Comparison of ENCODE assay signal across 16 cellular contexts in genomic region chrX:103498786-103499185, GRCh38. TPM values are rescaled to one million over a fixed set of nuclear protein-coding genes. Genes with fewer than 3 reads are reported as not detected.
DNase-seq lines count a peak whose midpoint lies in the region; ATAC-seq and FAIRE-seq lines count a peak whose summit lies in the region.
"Had no signal": no experiment of that assay in that cellular context is flagged by ENCODE, and none has a peak within 500 bp of the region (broad histone marks: within the 10 kb centered on the region; RNA-seq: fewer than 3 reads in every experiment).

No MANE protein-coding gene starts in this region.

- H3K4me3 ChIP-seq in effector memory CD4-positive, alpha-beta T cell (ENCODE audit: insufficient read depth, low read depth, low read length, poor library complexity, severe bottlenecking) = no peak overlapping the region
- H3K4me3 ChIP-seq: A549, HAP-1 had no signal

- no peak overlapping the region for H3K27ac Mint-ChIP-seq in activated T-helper 17 cell treated with anti-CD3 and anti-CD28 coated beads, Interleukin-2, amount 50 U/mL, for 72 hours
- H3K27ac Mint-ChIP-seq: CD4-positive, alpha-beta memory T cell had no signal

- FAIRE-seq in colon (lab: Jason Lieb, UNC) = peak; percentile 18
- FAIRE-seq: A549, GM12892, GM19239 had no signal

- no peaks in the 10 kb centered on the region for H3K36me3 ChIP-seq in effector memory CD4-positive, alpha-beta T cell (ENCODE audit: control insufficient read depth, insufficient read depth, low read length)
- H3K36me3 ChIP-seq: BE2C, HAP-1 had no signal

- no peaks in the 10 kb centered on the region for H3K9me3 ChIP-seq in effector memory CD4-positive, alpha-beta T cell (ENCODE audit: control insufficient read depth, low read length)
- H3K9me3 ChIP-seq: A549, BE2C, HAP-1 had no signal

- H3K9me3 Mint-ChIP-seq in activated T-helper 17 cell treated with anti-CD3 and anti-CD28 coated beads, Interleukin-2, amount 50 U/mL, for 72 hours = no peaks in the 10 kb centered on the region

- peak; percentile 0 for DNase-seq in HT1080 (ENCODE audit: low read depth)
- peak; percentile 3 for DNase-seq in stimulated activated naive CD8-positive, alpha-beta T cell treated with anti-CD3 and anti-CD28 coated beads, Interleukin-15, Interleukin-2, amounts not matched to agents 100 U/mL and 50 U/mL, for 24 hours
- DNase-seq in effector memory CD4-positive, alpha-beta T cell = no peak
- DNase-seq in NCI-H510A treated with DMSO at 0.1 percent for 48 hours (lab: John Stamatoyannopoulos, UW) = no peak
- DNase-seq: BE2C; CD4-positive, alpha-beta memory T cell; DMS79 had no signal

- ATAC-seq in activated T-helper 17 cell treated with anti-CD3 and anti-CD28 coated beads, Interleukin-2, amount 50 U/mL, for 72 hours (replicated peaks) = peak; percentile 63
- peak; percentile 63 for ATAC-seq in stimulated activated naive CD8-positive, alpha-beta T cell treated with anti-CD3 and anti-CD28 coated beads, Interleukin-15, Interleukin-2, amounts not matched to agents 100 U/mL and 50 U/mL, for 24 hours
- ATAC-seq: A549 had no signal

- H3K4me1 Mint-ChIP-seq in activated T-helper 17 cell treated with anti-CD3 and anti-CD28 coated beads, Interleukin-2, amount 50 U/mL, for 72 hours = no peaks in the 10 kb centered on the region
- H3K4me1 Mint-ChIP-seq: CD4-positive, alpha-beta memory T cell had no signal

- H3K4me1 ChIP-seq in effector memory CD4-positive, alpha-beta T cell (ENCODE audit: control insufficient read depth, insufficient read depth, low read length, poor library complexity, severe bottlenecking) = no peaks in the 10 kb centered on the region
- H3K4me1 ChIP-seq: BE2C, HAP-1 had no signal

- no peaks in the 10 kb centered on the region for H3K27me3 ChIP-seq in effector memory CD4-positive, alpha-beta T cell (replicated peaks; ENCODE audit: control insufficient read depth, insufficient read depth, low read length, poor library complexity, severe bottlenecking)
- H3K27me3 ChIP-seq: BE2C had no signal

- peaks cover 3% of the 10 kb centered on the region for H3K27me3 Mint-ChIP-seq in activated T-helper 17 cell treated with anti-CD3 and anti-CD28 coated beads, Interleukin-2, amount 50 U/mL, for 72 hours

- H3K36me3 Mint-ChIP-seq in activated T-helper 17 cell treated with anti-CD3 and anti-CD28 coated beads, Interleukin-2, amount 50 U/mL, for 72 hours (ENCODE audit: low read depth) = no peaks in the 10 kb centered on the region
- H3K36me3 Mint-ChIP-seq: CD4-positive, alpha-beta memory T cell had no signal

- no peak overlapping the region for H3K4me3 Mint-ChIP-seq in activated T-helper 17 cell treated with anti-CD3 and anti-CD28 coated beads, Interleukin-2, amount 50 U/mL, for 72 hours
- H3K4me3 Mint-ChIP-seq: CD4-positive, alpha-beta memory T cell had no signal

- no peak overlapping the region for H3K27ac ChIP-seq in effector memory CD4-positive, alpha-beta T cell (ENCODE audit: insufficient read depth, low read length, poor library complexity, severe bottlenecking)
- H3K27ac ChIP-seq: A549, C4-2B had no signal

RNA-seq across cellular contexts. Expression of gene RAB40A, which starts 20.5 kb away (rescaled TPM):
- not detected in 2 replicates for total RNA-seq in HT1080 (2014; rRNA removed; shearing (Covaris generic))
- not detected in 2 replicates for polyA plus RNA-seq in HT1080 (2015; cell fraction: cytosol; rRNA removed)
- 0.05 and 0.10 TPM in 2 replicates for polyA plus RNA-seq in HT1080 (2015; cell fraction: nucleus; rRNA removed)
- total RNA-seq in activated T-helper 17 cell treated with anti-CD3 and anti-CD28 coated beads, Interleukin-2, amount 50 U/mL, for 72 hours = under 1 TPM; 0.26 to 0.45 TPM
- total RNA-seq: G401, HT-29 had no signal
- polyA plus RNA-seq: CD4-positive, alpha-beta memory T cell had no signal

Comparison
In these comparisons a context has a peak if more than half of its experiments do, and no peak if none do; other contexts are left out.
1. DNase-seq: peak in HT1080 (single experiment) and stimulated activated naive CD8-positive, alpha-beta T cell treated with anti-CD3 and anti-CD28 coated beads, Interleukin-15, Interleukin-2, amounts not matched to agents 100 U/mL and 50 U/mL, for 24 hours (single experiment); none in effector memory CD4-positive, alpha-beta T cell (0 of 3) and NCI-H510A treated with DMSO at 0.1 percent for 48 hours (single experiment).